9 cellular contexts compared by ENCODE assay signal in the genomic region with DNA sequence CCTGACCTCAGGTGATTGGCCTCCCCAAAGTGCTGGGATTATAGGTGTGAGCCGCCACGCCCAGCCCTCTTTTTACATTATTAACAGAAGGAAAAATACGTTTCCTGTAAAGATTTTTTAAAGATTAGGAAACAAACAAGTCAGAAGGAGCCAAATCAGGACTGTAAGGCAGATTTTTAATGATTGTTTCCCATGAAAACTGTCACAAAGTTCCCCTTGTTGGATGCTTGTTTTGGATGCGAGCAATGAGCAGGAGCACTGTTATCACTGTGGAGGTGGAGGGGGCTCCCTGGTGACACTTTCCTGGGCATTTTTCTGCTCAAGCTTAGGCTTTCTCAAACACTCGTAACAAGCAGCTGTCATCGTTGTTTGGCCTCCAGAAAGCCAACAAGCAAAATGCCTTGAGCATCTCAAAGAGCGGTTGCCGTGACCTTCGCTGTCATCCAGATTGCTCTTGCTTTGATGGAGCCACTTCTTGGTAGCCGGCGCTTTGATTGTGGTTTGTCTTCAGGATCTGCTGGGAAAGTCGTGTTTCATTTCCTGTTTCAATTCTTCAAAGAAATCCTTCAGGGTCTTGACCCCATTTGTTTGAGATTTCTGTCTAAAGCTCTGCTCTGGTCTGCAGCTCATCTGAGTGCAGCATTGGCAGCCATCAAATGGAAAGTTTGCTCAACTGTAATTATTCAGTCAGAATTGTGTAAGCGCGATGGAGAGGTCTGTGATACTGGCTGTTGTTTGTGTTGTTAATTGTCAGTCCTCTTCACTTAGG.
DNase-seq lines count a peak whose midpoint lies in the region; ATAC-seq and TF ChIP-seq lines count a peak whose summit lies in the region.
"Had no signal": no experiment of that assay in that cellular context is flagged by ENCODE, and none has a peak within 500 bp of the region (broad histone marks: within the 10 kb centered on the region; RNA-seq: fewer than 3 reads in every experiment).

No MANE protein-coding gene starts in this region.

- no peaks in the 10 kb centered on the region for H3K9me3 Mint-ChIP-seq in activated T-cell treated with anti-CD3 and anti-CD28 coated beads, Interleukin-2, amount 50 U/mL, for 24 hours
- H3K9me3 Mint-ChIP-seq in stimulated activated effector memory CD8-positive, alpha-beta T cell treated with anti-CD3 and anti-CD28 coated beads, Interleukin-12 subunit alpha, Interleukin-12 subunit beta, amount 100 ng/mL, for 72 hours = no peaks in the 10 kb centered on the region

- no peak for ATAC-seq in stimulated activated effector memory CD8-positive, alpha-beta T cell treated with anti-CD3 and anti-CD28 coated beads, Interleukin-12 subunit alpha, Interleukin-12 subunit beta, amount 100 ng/mL, for 72 hours
- no peak for ATAC-seq in GM18505 (IDR thresholded peaks at IDR 0.05; ENCODE audit: unreplicated experiment)

- TF ChIP-seq POLR2A in GM18505 (IDR thresholded peaks at IDR 0.05; ENCODE audit: borderline replicate concordance, extremely low read depth, insufficient read depth, insufficient read length) = no peak

- no peak overlapping the region for H3K4me3 ChIP-seq in choroid plexus epithelial cell (ENCODE audit: low read depth, low read length)

- no peak for DNase-seq in activated T-cell treated with anti-CD3 and anti-CD28 coated beads, Interleukin-2, amount 50 U/mL, for 24 hours
- no peak for DNase-seq in activated T-cell treated with anti-CD3 and anti-CD28 coated beads, Interleukin-2, amount 50 U/mL, for 1 hour
- DNase-seq in NCI-H774 (lab: John Stamatoyannopoulos, UW) = peak; percentile 55
- DNase-seq in choroid plexus epithelial cell (ENCODE audit: low read depth) = peak; percentile 70
- no peak for DNase-seq in stimulated activated effector memory CD8-positive, alpha-beta T cell treated with anti-CD3 and anti-CD28 coated beads, Interleukin-12 subunit alpha, Interleukin-12 subunit beta, amount 100 ng/mL, for 72 hours (ENCODE audit: low spot score in 2 of 2)
- DNase-seq in NCI-H226 = no peak
- DNase-seq in SKM-1 treated with dmso at 0.1 percent for 144 hours (lab: John Stamatoyannopoulos, UW; ENCODE audit: unreplicated experiment) = no peak
- DNase-seq: Kasumi-1 had no signal

- no peak for TF ChIP-seq CTCF in choroid plexus epithelial cell (conservative IDR thresholded peaks at IDR 0.05; ENCODE audit: low read depth, low read length)

- peaks cover 13% of the 10 kb centered on the region for H3K36me3 Mint-ChIP-seq in activated T-cell treated with anti-CD3 and anti-CD28 coated beads, Interleukin-2, amount 50 U/mL, for 24 hours (ENCODE audit: low read depth)
- H3K36me3 Mint-ChIP-seq in stimulated activated effector memory CD8-positive, alpha-beta T cell treated with anti-CD3 and anti-CD28 coated beads, Interleukin-12 subunit alpha, Interleukin-12 subunit beta, amount 100 ng/mL, for 72 hours = no peaks in the 10 kb centered on the region

- H3K4me1 Mint-ChIP-seq in activated T-cell treated with anti-CD3 and anti-CD28 coated beads, Interleukin-2, amount 50 U/mL, for 24 hours (ENCODE audit: low read depth) = peaks cover 68% of the 10 kb centered on the region
- H3K4me1 Mint-ChIP-seq in stimulated activated effector memory CD8-positive, alpha-beta T cell treated with anti-CD3 and anti-CD28 coated beads, Interleukin-12 subunit alpha, Interleukin-12 subunit beta, amount 100 ng/mL, for 72 hours = peaks cover 63% of the 10 kb centered on the region

- H3K4me3 Mint-ChIP-seq in activated T-cell treated with anti-CD3 and anti-CD28 coated beads, Interleukin-2, amount 50 U/mL, for 24 hours = peak overlapping the region; percentile 3
- no peak overlapping the region for H3K4me3 Mint-ChIP-seq in stimulated activated effector memory CD8-positive, alpha-beta T cell treated with anti-CD3 and anti-CD28 coated beads, Interleukin-12 subunit alpha, Interleukin-12 subunit beta, amount 100 ng/mL, for 72 hours

- H3K27me3 Mint-ChIP-seq in activated T-cell treated with anti-CD3 and anti-CD28 coated beads, Interleukin-2, amount 50 U/mL, for 24 hours = no peaks in the 10 kb centered on the region

- peak overlapping the region; percentile 6 for H3K27ac Mint-ChIP-seq in activated T-cell treated with anti-CD3 and anti-CD28 coated beads, Interleukin-2, amount 50 U/mL, for 24 hours
- H3K27ac Mint-ChIP-seq in stimulated activated effector memory CD8-positive, alpha-beta T cell treated with anti-CD3 and anti-CD28 coated beads, Interleukin-12 subunit alpha, Interleukin-12 subunit beta, amount 100 ng/mL, for 72 hours = peak overlapping the region; percentile 4

Comparison
In these comparisons a context has a peak if more than half of its experiments do, and no peak if none do; other contexts are left out.
1. DNase-seq: peak in NCI-H774 (single experiment) and choroid plexus epithelial cell (single experiment); none in activated T-cell treated with anti-CD3 and anti-CD28 coated beads, Interleukin-2, amount 50 U/mL, for 24 hours (single experiment), activated T-cell treated with anti-CD3 and anti-CD28 coated beads, Interleukin-2, amount 50 U/mL, for 1 hour (single experiment), stimulated activated effector memory CD8-positive, alpha-beta T cell treated with anti-CD3 and anti-CD28 coated beads, Interleukin-12 subunit alpha, Interleukin-12 subunit beta, amount 100 ng/mL, for 72 hours (0 of 2), NCI-H226 (single experiment) and SKM-1 treated with dmso at 0.1 percent for 144 hours (single experiment).